In genomic region chr16:24988593-24989338, GRCh38 we compare ENCODE assay signal across 8 cellular contexts. TPM values are rescaled to one million over a fixed set of nuclear protein-coding genes. Genes with fewer than 3 reads are reported as not detected.
DNase-seq lines count a peak whose midpoint lies in the region; ATAC-seq and TF ChIP-seq lines count a peak whose summit lies in the region.

No MANE protein-coding gene starts in this region.

- no TSS peak for BruUV-seq in IMR-90 (replicated peaks; lab: Mats Ljungman, UMichigan)

- H2BK20ac ChIP-seq in IMR-90 (ENCODE audit: low read depth, low read length) = peak overlapping the region; percentile 70

- H3K79me1 ChIP-seq in IMR-90 (ENCODE audit: low read depth in 1 of 2, low read length in 2 of 2) = peaks cover 21 to 62% of the 10 kb centered on the region in 2 experiments

- H4K5ac ChIP-seq in IMR-90 (ENCODE audit: low read depth, low read length) = peak overlapping the region; percentile 84

- dilution Hi-C loops in IMR-90 (cut with HindIII; ENCODE audit: low sequenced_read_pairs, unreplicated experiment) = no loop called here

- H2BK120ac ChIP-seq in IMR-90 (ENCODE audit: low read depth, low read length) = peak overlapping the region; percentile 79

- peak; percentile 27; the same call in 1 of the 2 replicates for TF ChIP-seq POLR2A in IMR-90 (IDR thresholded peaks at IDR 0.05; ENCODE audit: low read depth, low read length)

- peak overlapping the region; percentile 36 for H3K4me3 Mint-ChIP-seq in activated B cell treated with CpG ODN at 0.5 μM for 24 hours

- H3K27me3 Mint-ChIP-seq in activated B cell treated with CpG ODN at 0.5 μM for 24 hours = no peaks in the 10 kb centered on the region

- H3K4me2 ChIP-seq in IMR-90 (ENCODE audit: low read depth, low read length) = peak overlapping the region; percentile 93

- intact Hi-C loops in IMR-90 (cut with micrococcal nuclease) (no loop called here), activated B cell treated with CpG ODN at 0.5 μM for 24 hours (cut with micrococcal nuclease) (loop anchor here (1.0 kb wide), 1 partner anchor 8 kb away; no protein-coding TSS in a partner anchor)

- TF ChIP-seq CTCF in IMR-90 (conservative IDR thresholded peaks at IDR 0.05; ENCODE audit: low read depth, low read length) = no peak
- no peak for TF ChIP-seq CTCF in activated B cell treated with CpG ODN at 0.5 μM for 24 hours (IDR thresholded peaks at IDR 0.05)

- H3K4me1 Mint-ChIP-seq in activated B cell treated with CpG ODN at 0.5 μM for 24 hours = peaks cover 95% of the 10 kb centered on the region

- peak overlapping the region; percentile 97 for H2AK5ac ChIP-seq in IMR-90 (ENCODE audit: low read depth, low read length)

- H3K9me1 ChIP-seq in IMR-90 (ENCODE audit: insufficient read depth, low read length) = peaks cover 37% of the 10 kb centered on the region

- no peak overlapping the region for H2AFZ ChIP-seq in IMR-90 (replicated peaks; ENCODE audit: low read length, poor library complexity)

- no peak overlapping the region for H3K4me3 ChIP-seq in IMR-90 (ENCODE audit: insufficient read depth, low read depth, low read length)

- peak overlapping the region; percentile 83 for H3K18ac ChIP-seq in IMR-90 (ENCODE audit: low read depth, low read length)

- peak overlapping the region; percentile 89 for H3K23ac ChIP-seq in IMR-90 (ENCODE audit: low read depth, low read length)

- H3K9me3 Mint-ChIP-seq in activated B cell treated with CpG ODN at 0.5 μM for 24 hours = no peaks in the 10 kb centered on the region

- H3K4me1 ChIP-seq in IMR-90 (ENCODE audit: control insufficient read depth, insufficient read depth, low read length) = peaks cover 41% of the 10 kb centered on the region

- CTCF ChIA-PET in IMR-90 (lab: Yijun Ruan, JAX) (interaction anchor here (0.6 to 1.2 kb wide), 2 partner anchors 15 to 236 kb away, joined by 4 read pairs; no protein-coding TSS in a partner anchor), activated B cell treated with CpG ODN at 0.5 μM for 24 hours (lab: Charles Lee) (interaction anchor here (2.2 kb wide), 1 partner anchor 9 kb away, joined by 5 read pairs; no protein-coding TSS in a partner anchor)

- peak overlapping the region; percentile 95 for H4K91ac ChIP-seq in IMR-90 (ENCODE audit: insufficient read depth, low read depth, low read length)

- ATAC-seq in IMR-90 (ENCODE audit: low read depth) (peak; percentile 12), activated B cell treated with CpG ODN at 0.5 μM for 24 hours (ENCODE audit: low read depth) (peak; percentile 53), GM21723 (IDR thresholded peaks at IDR 0.05; ENCODE audit: unreplicated experiment) (no peak)

- H3K36me3 Mint-ChIP-seq in activated B cell treated with CpG ODN at 0.5 μM for 24 hours (ENCODE audit: low read depth) = peaks cover 20% of the 10 kb centered on the region

- H4K8ac ChIP-seq in IMR-90 (ENCODE audit: low read depth in 2 of 2, low read length in 2 of 2) = peak overlapping the region; percentile 64 to 90

- H3K36me3 ChIP-seq in IMR-90 (ENCODE audit: control insufficient read depth, insufficient read depth, low read length) = no peaks in the 10 kb centered on the region

- H3K9ac ChIP-seq in IMR-90 (ENCODE audit: low read depth, low read length) = peak overlapping the region; percentile 53; the same call in 1 of the 2 replicates

- H3K14ac ChIP-seq in IMR-90 (replicated peaks; ENCODE audit: low read depth, low read length) = peak overlapping the region; percentile 94

- peak overlapping the region; percentile 99 for H2BK5ac ChIP-seq in IMR-90 (ENCODE audit: low read depth, low read length, poor library complexity, severe bottlenecking)

- in situ Hi-C loops in IMR-90 (cut with MboI; ENCODE audit: low sequenced_read_pairs) = no loop called here

- peak overlapping the region; percentile 66 for H2AK9ac ChIP-seq in IMR-90 (replicated peaks; ENCODE audit: low read depth, low read length, poor library complexity)

- H3K27ac Mint-ChIP-seq in activated B cell treated with CpG ODN at 0.5 μM for 24 hours = peak overlapping the region; percentile 78

- H3K56ac ChIP-seq in IMR-90 (ENCODE audit: extremely low read depth, insufficient read depth, low read length) = peak overlapping the region; percentile 96

- peak; percentile 76 for DNase-seq in IMR-90
- no peak for DNase-seq in activated B cell treated with CpG ODN at 0.5 μM for 24 hours
- DNase-seq in glomerular endothelial cell (ENCODE audit: extremely low read depth, low read depth, low spot score) = peak; percentile 71
- DNase-seq in retina = peak; percentile 36
- DNase-seq in hepatic stellate cell (ENCODE audit: low spot score) = no peak
- DNase-seq in NCI-H1417 treated with DMSO at 0.1 percent for 48 hours (lab: John Stamatoyannopoulos, UW) = no peak
- DNase-seq in middle frontal gyrus (ENCODE audit: extremely low spot score, low spot score) = no peak

- H3K4ac ChIP-seq in IMR-90 (ENCODE audit: low read depth, low read length) = peak overlapping the region; percentile 97

- POLR2A ChIA-PET in IMR-90 (lab: Charles Lee; ENCODE audit: unreplicated experiment) = no interaction called here
- POLR2A ChIA-PET in activated B cell treated with CpG ODN at 0.5 μM for 24 hours (lab: Charles Lee) = interaction anchor here (1.0 to 2.0 kb wide), 3 partner anchors 9 to 22 kb away, joined by 3 to 15 read pairs (median 7); no protein-coding TSS in a partner anchor

- H3K9me3 ChIP-seq in IMR-90 (ENCODE audit: control insufficient read depth, insufficient read depth, low read length) = no peaks in the 10 kb centered on the region

- peak overlapping the region; percentile 90 for H3K27ac ChIP-seq in IMR-90 (ENCODE audit: insufficient read depth, low read length)

- H3K27me3 ChIP-seq in IMR-90 (ENCODE audit: control insufficient read depth, insufficient read depth, low read length) = no peaks in the 10 kb centered on the region

- WGBS in IMR-90 (ENCODE audit: extremely low coverage in 2 of 2, insufficient read length in 1 of 2), 2 experiments = 19% methylated on average over 3 of the region's 8 CpGs; no CpG with 5 or more reads in 1 of the 2 experiments

- no peak for TF ChIP-seq RAD21 in IMR-90 (IDR thresholded peaks at IDR 0.05; ENCODE audit: low read length)

- peak overlapping the region; percentile 88; the same call in 2 of the 3 replicates for H2BK15ac ChIP-seq in IMR-90 (ENCODE audit: low read depth, low read length)

- H4K20me1 ChIP-seq in IMR-90 (ENCODE audit: insufficient read depth, low read length) = peaks cover 17% of the 10 kb centered on the region

TF ChIP-seq in IMR-90, 13 proteins besides CTCF, POLR2A, EP300 and RAD21:
- TF ChIP-seq CEBPB (IDR thresholded peaks at IDR 0.05; ENCODE audit: low read depth, low read length) (no peak), MAZ (IDR thresholded peaks at IDR 0.05; ENCODE audit: borderline replicate concordance, low read depth, low read length) (no peak), USF2 (IDR thresholded peaks at IDR 0.05; ENCODE audit: low read depth, low read length) (peak; percentile 76), MXI1 (IDR thresholded peaks at IDR 0.05; ENCODE audit: borderline replicate concordance, low read depth, low read length) (peak; percentile 91)

RNA-seq across cellular contexts. Expression of gene ARHGAP17, which starts 26.4 kb away (rescaled TPM):
- 27.6 and 29.4 TPM in 2 replicates for total RNA-seq in IMR-90 (2012; rRNA removed)
- 60.1 and 65.0 TPM in 2 replicates for polyA plus RNA-seq in IMR-90 (2012; rRNA removed)
- 40.0 and 40.7 TPM in 2 replicates for polyA plus RNA-seq in IMR-90 (2012; cell fraction: cytosol; rRNA removed)
- polyA plus RNA-seq in IMR-90 (2012; cell fraction: nucleus; rRNA removed; ENCODE audit: low replicate concordance) = 81.6 and 132 TPM in 2 replicates
- 287 and 310 TPM in 2 replicates for total RNA-seq in activated B cell treated with CpG ODN at 0.5 μM for 24 hours
- 49.2 and 75.9 TPM in 2 replicates for total RNA-seq in glomerular endothelial cell

Comparison
In these comparisons a context has a peak if more than half of its experiments do, and no peak if none do; other contexts are left out.
1. DNase-seq: peak in IMR-90 (single experiment), glomerular endothelial cell (single experiment) and retina (single experiment); none in activated B cell treated with CpG ODN at 0.5 μM for 24 hours (single experiment), hepatic stellate cell (single experiment), NCI-H1417 treated with DMSO at 0.1 percent for 48 hours (single experiment) and middle frontal gyrus (single experiment).